In genomic region chr17:20095366-20096080, GRCh38 we compare ENCODE assay signal across 8 cellular contexts.
DNase-seq lines count a peak whose midpoint lies in the region; ATAC-seq and TF ChIP-seq lines count a peak whose summit lies in the region.

No MANE protein-coding gene starts in this region.

- peaks cover 6 to 62% (median 30%) of the 10 kb centered on the region in 4 donors for H3K4me1 ChIP-seq in tibial artery

- H3K4me3 ChIP-seq in AG04450 (ENCODE audit: low read depth, low read length) (no peak overlapping the region), cardiac fibroblast (replicated peaks in 1 of 2; ENCODE audit: low read depth in 2 of 2, low read length in 2 of 2) (no peak overlapping the region), kidney epithelial cell (ENCODE audit: low read depth, low read length) (no peak overlapping the region), tibial artery (peak overlapping the region; percentile 17 to 29)

- intact Hi-C loops in tibial artery (cut with DNase I; ENCODE audit: low total_unique reads), result loop anchor here (5.0 kb wide), 1 partner anchor 88 kb away; the partner anchor contains the start of gene SPECC1

- no peak overlapping the region for H3K4me3 Mint-ChIP-seq in activated naive CD8-positive, alpha-beta T cell treated with anti-CD3 and anti-CD28 coated beads, Interleukin-2, amount 50 U/mL, for 24 hours

- no peaks in the 10 kb centered on the region for H3K36me3 Mint-ChIP-seq in activated naive CD8-positive, alpha-beta T cell treated with anti-CD3 and anti-CD28 coated beads, Interleukin-2, amount 50 U/mL, for 24 hours (ENCODE audit: low read depth)

- H3K27me3 Mint-ChIP-seq in activated naive CD8-positive, alpha-beta T cell treated with anti-CD3 and anti-CD28 coated beads, Interleukin-2, amount 50 U/mL, for 24 hours, result no peaks in the 10 kb centered on the region

- H3K36me3 ChIP-seq in kidney epithelial cell (ENCODE audit: control insufficient read depth, insufficient read depth, low read length), result no peaks in the 10 kb centered on the region
- H3K36me3 ChIP-seq in tibial artery, result peaks cover 6 to 13% (median 12%) of the 10 kb centered on the region in 3 donors

- H3K27me3 ChIP-seq in AG04450 (ENCODE audit: control insufficient read depth, insufficient read depth, low read length) (peaks cover 15% of the 10 kb centered on the region), kidney epithelial cell (ENCODE audit: control insufficient read depth, insufficient read depth, low read length) (peaks cover 2% of the 10 kb centered on the region), tibial artery (no peaks in the 10 kb centered on the region)

- H3K27ac ChIP-seq in AG04450 (ENCODE audit: low read depth, low read length) (no peak overlapping the region), tibial artery (peak overlapping the region; percentile 76 to 89)

- ATAC-seq in activated naive CD8-positive, alpha-beta T cell treated with anti-CD3 and anti-CD28 coated beads, Interleukin-2, amount 50 U/mL, for 24 hours, result no peak
- no peak for ATAC-seq in GM21367 (IDR thresholded peaks at IDR 0.05; ENCODE audit: unreplicated experiment)

- no peak for DNase-seq in AG04450 (ENCODE audit: low read depth, low spot score)
- DNase-seq in MV-4-11 (lab: John Stamatoyannopoulos, UW), result peak; percentile 15
- DNase-seq in cardiac fibroblast (ENCODE audit: low read depth in 2 of 2), result peak; percentile 51 to 53
- peak; percentile 5 for DNase-seq in kidney epithelial cell (ENCODE audit: low read depth)
- peak; percentile 82 to 92 for DNase-seq in tibial artery
- no peak for DNase-seq in activated naive CD8-positive, alpha-beta T cell treated with anti-CD3 and anti-CD28 coated beads, Interleukin-2, amount 50 U/mL, for 24 hours
- DNase-seq in activated effector memory CD4-positive, alpha-beta T cell treated with Interleukin-2 at 50 U/mL for 16 hours, result no peak

- peaks cover 1% of the 10 kb centered on the region for H3K4me1 Mint-ChIP-seq in activated naive CD8-positive, alpha-beta T cell treated with anti-CD3 and anti-CD28 coated beads, Interleukin-2, amount 50 U/mL, for 24 hours

- no peaks in the 10 kb centered on the region for H3K9me3 Mint-ChIP-seq in activated naive CD8-positive, alpha-beta T cell treated with anti-CD3 and anti-CD28 coated beads, Interleukin-2, amount 50 U/mL, for 24 hours

- H3K27ac Mint-ChIP-seq in activated naive CD8-positive, alpha-beta T cell treated with anti-CD3 and anti-CD28 coated beads, Interleukin-2, amount 50 U/mL, for 24 hours, result no peak overlapping the region

- POLR2A ChIA-PET in AG04450 (lab: Yijun Ruan, JAX), result no interaction called here

- CTCF ChIA-PET in AG04450 (lab: Charles Lee), result interaction anchor here (0.8 to 2.0 kb wide), 2 partner anchors 86 to 103 kb away, joined by 4 to 8 read pairs; no protein-coding TSS in a partner anchor

- no peaks in the 10 kb centered on the region; the same call in 1 of the 2 replicates for H3K9me3 ChIP-seq in AG04450 (ENCODE audit: control insufficient read depth, insufficient read depth, low read length)
- no peaks in the 10 kb centered on the region for H3K9me3 ChIP-seq in tibial artery

- peak; percentile 33; the same call in 1 of the 2 replicates for TF ChIP-seq CTCF in AG04450 (IDR thresholded peaks at IDR 0.05; ENCODE audit: low read depth, low read length)
- TF ChIP-seq CTCF in cardiac fibroblast (IDR thresholded peaks at IDR 0.05; ENCODE audit: low read depth, low read length), result peak; percentile 46
- TF ChIP-seq CTCF in kidney epithelial cell (IDR thresholded peaks at IDR 0.05; ENCODE audit: insufficient read depth, low read length, poor library complexity, severe bottlenecking), result peak; percentile 57
- TF ChIP-seq CTCF in tibial artery (IDR thresholded peaks at IDR 0.05), result peak; percentile 35 to 39

Comparison
In these comparisons a context has a peak if more than half of its experiments do, and no peak if none do; other contexts are left out.
1. DNase-seq: peak in MV-4-11 (single experiment), cardiac fibroblast (2 of 2), kidney epithelial cell (single experiment) and tibial artery (2 of 2); none in AG04450 (single experiment), activated naive CD8-positive, alpha-beta T cell treated with anti-CD3 and anti-CD28 coated beads, Interleukin-2, amount 50 U/mL, for 24 hours (single experiment) and activated effector memory CD4-positive, alpha-beta T cell treated with Interleukin-2 at 50 U/mL for 16 hours (single experiment).
2. H3K4me3 ChIP-seq: peak in tibial artery (2 of 2); none in AG04450 (single experiment), cardiac fibroblast (0 of 2) and kidney epithelial cell (single experiment).
3. Peak in every context shown above with its lines, with median percentiles within 50 percentile points of each other: CTCF ChIP-seq.